8 cellular contexts compared by ENCODE assay signal in genomic region chr2:136135924-136136906, GRCh38. TPM values are rescaled to one million over a fixed set of nuclear protein-coding genes. Genes with fewer than 3 reads are reported as not detected.
A peak's percentile ranks its signal among the peaks of the same experiment; 100 is the strongest.
DNase-seq lines count a peak whose midpoint lies in the region; ATAC-seq and TF ChIP-seq lines count a peak whose summit lies in the region.

No MANE protein-coding gene starts in this region.

- H3K27me3 ChIP-seq in SK-N-SH (ENCODE audit: insufficient read depth), result no peaks in the 10 kb centered on the region

- H3K4me3 ChIP-seq in SK-N-SH (ENCODE audit: low read depth in 2 of 2, low read length in 1 of 2), result no peak overlapping the region

- intact Hi-C loops in activated T-helper 2 cell treated with anti-CD3 and anti-CD28 coated beads, Interferon-gamma antibody, Interleukin-2, Interleukin-4, amounts not matched to agents 10 μg/mL and 5 μg/mL and 100 μg/mL, durations not matched to agents 14 hours and 24 hours and 36 hours (cut with micrococcal nuclease), result loop anchor here (10.0 kb wide), 1 partner anchor 471 kb away; no protein-coding TSS in a partner anchor

- H3K9me2 ChIP-seq in SK-N-SH, result no peaks in the 10 kb centered on the region

- TF ChIP-seq EP300 in SK-N-SH (IDR thresholded peaks at IDR 0.05; ENCODE audit: borderline replicate concordance in 1 of 2, low read depth in 1 of 2, low read length in 1 of 2), result no peak

- peaks cover 0 to 3% of the 10 kb centered on the region in 2 experiments; a peak in 2 of 4 replicates for H3K4me1 ChIP-seq in SK-N-SH (ENCODE audit: control insufficient read depth in 1 of 2, insufficient read depth in 2 of 2, low read depth in 1 of 2, low read length in 1 of 2)

- no peak overlapping the region for H2AFZ ChIP-seq in SK-N-SH (ENCODE audit: low read depth)

- H3K27ac Mint-ChIP-seq in activated T-helper 2 cell treated with anti-CD3 and anti-CD28 coated beads, Interferon-gamma antibody, Interleukin-2, Interleukin-4, amounts not matched to agents 10 μg/mL and 5 μg/mL and 100 μg/mL, durations not matched to agents 14 hours and 24 hours and 36 hours, result no peak overlapping the region
- H3K27ac Mint-ChIP-seq in natural killer cell treated with Interleukin-12 subunit alpha and Interleukin-12 subunit beta and Interleukin-15 and Interleukin-18, amount 100 ng/mL, for 72 hours, result peak overlapping the region; percentile 73 to 76
- no peak overlapping the region for H3K27ac Mint-ChIP-seq in WTC11

- H3K4me1 Mint-ChIP-seq in activated T-helper 2 cell treated with anti-CD3 and anti-CD28 coated beads, Interferon-gamma antibody, Interleukin-2, Interleukin-4, amounts not matched to agents 10 μg/mL and 5 μg/mL and 100 μg/mL, durations not matched to agents 14 hours and 24 hours and 36 hours (ENCODE audit: low read depth), result peaks cover 74% of the 10 kb centered on the region
- peaks cover 63 to 79% of the 10 kb centered on the region in 2 donors for H3K4me1 Mint-ChIP-seq in natural killer cell treated with Interleukin-12 subunit alpha and Interleukin-12 subunit beta and Interleukin-15 and Interleukin-18, amount 100 ng/mL, for 72 hours (ENCODE audit: low read depth in 2 of 2)
- H3K4me1 Mint-ChIP-seq in WTC11, result peaks cover 3% of the 10 kb centered on the region

- H3K36me3 Mint-ChIP-seq in activated T-helper 2 cell treated with anti-CD3 and anti-CD28 coated beads, Interferon-gamma antibody, Interleukin-2, Interleukin-4, amounts not matched to agents 10 μg/mL and 5 μg/mL and 100 μg/mL, durations not matched to agents 14 hours and 24 hours and 36 hours (ENCODE audit: low read depth), result no peaks in the 10 kb centered on the region
- H3K36me3 Mint-ChIP-seq in natural killer cell treated with Interleukin-12 subunit alpha and Interleukin-12 subunit beta and Interleukin-15 and Interleukin-18, amount 100 ng/mL, for 72 hours, result no peaks in the 10 kb centered on the region
- no peaks in the 10 kb centered on the region for H3K36me3 Mint-ChIP-seq in WTC11

- H3K27ac ChIP-seq in SK-N-SH (ENCODE audit: low read depth in 2 of 2, low read length in 1 of 2), result no peak overlapping the region

- peak; percentile 56 for DNase-seq in NK-92 treated with Interleukin-12 subunit alpha and Interleukin-12 subunit beta, amount 100 ng/mL, for 24 hours (lab: John Stamatoyannopoulos, UW)
- peak; percentile 47 for DNase-seq in activated T-helper 2 cell treated with anti-CD3 and anti-CD28 coated beads, Interferon-gamma antibody, Interleukin-2, Interleukin-4, amounts not matched to agents 10 μg/mL and 5 μg/mL and 100 μg/mL, durations not matched to agents 14 hours and 24 hours and 36 hours (ENCODE audit: low spot score)
- no peak for DNase-seq in natural killer cell treated with Interleukin-12 subunit alpha and Interleukin-12 subunit beta and Interleukin-15 and Interleukin-18, amount 100 ng/mL, for 72 hours (ENCODE audit: low spot score)
- DNase-seq in NCI-H774 (lab: John Stamatoyannopoulos, UW) (no peak), SK-N-SH (no peak), WTC11 (ENCODE audit: low spot score) (no peak)

- peak; percentile 43 for ATAC-seq in GM19023 (IDR thresholded peaks at IDR 0.05; ENCODE audit: unreplicated experiment)
- peak; percentile 48 for ATAC-seq in HG03025 (IDR thresholded peaks at IDR 0.05; ENCODE audit: low FRiP score, unreplicated experiment)
- peak; percentile 79 for ATAC-seq in natural killer cell treated with Interleukin-12 subunit alpha and Interleukin-12 subunit beta and Interleukin-15 and Interleukin-18, amount 100 ng/mL, for 72 hours
- ATAC-seq in WTC11, result no peak

- no peaks in the 10 kb centered on the region for H3K9me3 Mint-ChIP-seq in activated T-helper 2 cell treated with anti-CD3 and anti-CD28 coated beads, Interferon-gamma antibody, Interleukin-2, Interleukin-4, amounts not matched to agents 10 μg/mL and 5 μg/mL and 100 μg/mL, durations not matched to agents 14 hours and 24 hours and 36 hours
- H3K9me3 Mint-ChIP-seq in natural killer cell treated with Interleukin-12 subunit alpha and Interleukin-12 subunit beta and Interleukin-15 and Interleukin-18, amount 100 ng/mL, for 72 hours, result no peaks in the 10 kb centered on the region
- no peaks in the 10 kb centered on the region for H3K9me3 Mint-ChIP-seq in WTC11

- no peaks in the 10 kb centered on the region for H3F3A ChIP-seq in SK-N-SH (replicated peaks; ENCODE audit: insufficient read depth)

- CTCF ChIA-PET in SK-N-SH (lab: Yijun Ruan, JAX), result interaction anchor here (0.7 to 1.6 kb wide), 5 partner anchors 8 to 242 kb away, joined by 3 to 6 read pairs (median 3); no protein-coding TSS in a partner anchor
- CTCF ChIA-PET in WTC11 (lab: Charles Lee), result no interaction called here

- H3K4me2 ChIP-seq in SK-N-SH, result no peak overlapping the region

- WGBS in SK-N-SH (ENCODE audit: low lambda C conversion rate), result 27% methylated on average over 7 of the region's 8 CpGs

- no peaks in the 10 kb centered on the region for H3K79me2 ChIP-seq in SK-N-SH (ENCODE audit: insufficient read depth)

- H3K9me3 ChIP-seq in SK-N-SH, result no peaks in the 10 kb centered on the region

- no peak for TF ChIP-seq RAD21 in SK-N-SH (IDR thresholded peaks at IDR 0.05; ENCODE audit: low read length)

- H4K20me1 ChIP-seq in SK-N-SH (ENCODE audit: insufficient read depth), result no peaks in the 10 kb centered on the region

- H3K9ac ChIP-seq in SK-N-SH, result no peak overlapping the region

- TF ChIP-seq CTCF in SK-N-SH (IDR thresholded peaks at IDR 0.05) (no peak), WTC11 (IDR thresholded peaks at IDR 0.05) (no peak)

- no peaks in the 10 kb centered on the region for H3K36me3 ChIP-seq in SK-N-SH (replicated peaks in 1 of 2; ENCODE audit: control insufficient read depth in 1 of 2, insufficient read depth in 2 of 2, low read length in 1 of 2)

- peaks cover 33% of the 10 kb centered on the region for H3K27me3 Mint-ChIP-seq in activated T-helper 2 cell treated with anti-CD3 and anti-CD28 coated beads, Interferon-gamma antibody, Interleukin-2, Interleukin-4, amounts not matched to agents 10 μg/mL and 5 μg/mL and 100 μg/mL, durations not matched to agents 14 hours and 24 hours and 36 hours (ENCODE audit: low read depth)
- H3K27me3 Mint-ChIP-seq in natural killer cell treated with Interleukin-12 subunit alpha and Interleukin-12 subunit beta and Interleukin-15 and Interleukin-18, amount 100 ng/mL, for 72 hours, result peaks cover 0 to 6% of the 10 kb centered on the region in 2 donors
- no peaks in the 10 kb centered on the region for H3K27me3 Mint-ChIP-seq in WTC11 (ENCODE audit: low read depth)

- peak overlapping the region; percentile 13 for H3K4me3 Mint-ChIP-seq in activated T-helper 2 cell treated with anti-CD3 and anti-CD28 coated beads, Interferon-gamma antibody, Interleukin-2, Interleukin-4, amounts not matched to agents 10 μg/mL and 5 μg/mL and 100 μg/mL, durations not matched to agents 14 hours and 24 hours and 36 hours (ENCODE audit: low read depth)
- peak overlapping the region; percentile 69 for H3K4me3 Mint-ChIP-seq in natural killer cell treated with Interleukin-12 subunit alpha and Interleukin-12 subunit beta and Interleukin-15 and Interleukin-18, amount 100 ng/mL, for 72 hours
- H3K4me3 Mint-ChIP-seq in WTC11, result no peak overlapping the region

- POLR2A ChIA-PET in SK-N-SH (lab: Yijun Ruan, JAX), result interaction anchor here (1.0 kb wide), 1 partner anchor 17 kb away, joined by 4 read pairs; no protein-coding TSS in a partner anchor
- POLR2A ChIA-PET in WTC11 (lab: Charles Lee), result no interaction called here

TF ChIP-seq in SK-N-SH, 30 proteins besides CTCF, POLR2A, EP300 and RAD21 (continues in another document):
- TF ChIP-seq IRF3 (IDR thresholded peaks at IDR 0.05; ENCODE audit: low read depth, low read length), result no peak
- no peak for TF ChIP-seq USF1 (IDR thresholded peaks at IDR 0.05; ENCODE audit: borderline replicate concordance, low read depth)

TF ChIP-seq in WTC11, 78 proteins besides CTCF, POLR2A, EP300 and RAD21 (continues in another document):
- TF ChIP-seq ATF3 (CRISPR knock-in tag; conservative IDR thresholded peaks at IDR 0.05) (no peak), SOX15 (CRISPR knock-in tag; IDR thresholded peaks at IDR 0.05) (no peak), GRHL2 (CRISPR knock-in tag; IDR thresholded peaks at IDR 0.05; ENCODE audit: insufficient replicate concordance, severe bottlenecking) (no peak), STAT6 (CRISPR knock-in tag; conservative IDR thresholded peaks at IDR 0.05; ENCODE audit: low read depth) (no peak), PRRX2 (CRISPR knock-in tag; IDR thresholded peaks at IDR 0.05) (no peak)

RNA-seq across cellular contexts. Expression of gene CXCR4, which starts 18.3 kb away (rescaled TPM):
- 140 and 144 TPM in 2 replicates for total RNA-seq in activated T-helper 2 cell treated with anti-CD3 and anti-CD28 coated beads, Interferon-gamma antibody, Interleukin-2, Interleukin-4, amounts not matched to agents 10 μg/mL and 5 μg/mL and 100 μg/mL, durations not matched to agents 14 hours and 24 hours and 36 hours
- total RNA-seq in natural killer cell treated with Interleukin-12 subunit alpha and Interleukin-12 subunit beta and Interleukin-15 and Interleukin-18, amount 100 ng/mL, for 72 hours, result 10 to 100 TPM; 72.1 to 74.8 TPM
- polyA plus RNA-seq in SK-N-SH (2012; rRNA removed), result 0.48 and 1.3 TPM in 2 replicates
- polyA plus RNA-seq in SK-N-SH (2012; cell fraction: cytosol; rRNA removed), result 0.90 and 1.8 TPM in 2 replicates
- 0.31 and 0.35 TPM in 2 replicates for polyA plus RNA-seq in SK-N-SH (2012; cell fraction: nucleus; rRNA removed)
- 1.3 to 2.1 TPM (median 1.9 TPM) in 3 replicates for total RNA-seq in WTC11 (2021)

Comparison
In these comparisons a context has a peak if more than half of its experiments do, and no peak if none do; other contexts are left out.
1. DNase-seq: peak in NK-92 treated with Interleukin-12 subunit alpha and Interleukin-12 subunit beta, amount 100 ng/mL, for 24 hours (single experiment) and activated T-helper 2 cell treated with anti-CD3 and anti-CD28 coated beads, Interferon-gamma antibody, Interleukin-2, Interleukin-4, amounts not matched to agents 10 μg/mL and 5 μg/mL and 100 μg/mL, durations not matched to agents 14 hours and 24 hours and 36 hours (single experiment); none in natural killer cell treated with Interleukin-12 subunit alpha and Interleukin-12 subunit beta and Interleukin-15 and Interleukin-18, amount 100 ng/mL, for 72 hours (single experiment), NCI-H774 (single experiment), SK-N-SH (single experiment) and WTC11 (single experiment).
2. H3K27ac Mint-ChIP-seq: peak in natural killer cell treated with Interleukin-12 subunit alpha and Interleukin-12 subunit beta and Interleukin-15 and Interleukin-18, amount 100 ng/mL, for 72 hours (2 of 2); none in activated T-helper 2 cell treated with anti-CD3 and anti-CD28 coated beads, Interferon-gamma antibody, Interleukin-2, Interleukin-4, amounts not matched to agents 10 μg/mL and 5 μg/mL and 100 μg/mL, durations not matched to agents 14 hours and 24 hours and 36 hours (single experiment) and WTC11 (single experiment).
3. RNA of gene CXCR4, which starts 18.3 kb away (total RNA-seq): 140 to 144 TPM in activated T-helper 2 cell treated with anti-CD3 and anti-CD28 coated beads, Interferon-gamma antibody, Interleukin-2, Interleukin-4, amounts not matched to agents 10 μg/mL and 5 μg/mL and 100 μg/mL, durations not matched to agents 14 hours and 24 hours and 36 hours and 72.1 to 74.8 TPM in natural killer cell treated with Interleukin-12 subunit alpha and Interleukin-12 subunit beta and Interleukin-15 and Interleukin-18, amount 100 ng/mL, for 72 hours; 1.3 to 2.1 TPM in WTC11; every median in the first group is over 10 times any median in the second.